Comparison of ENCODE assay signal across 17 cellular contexts in the genomic region with DNA sequence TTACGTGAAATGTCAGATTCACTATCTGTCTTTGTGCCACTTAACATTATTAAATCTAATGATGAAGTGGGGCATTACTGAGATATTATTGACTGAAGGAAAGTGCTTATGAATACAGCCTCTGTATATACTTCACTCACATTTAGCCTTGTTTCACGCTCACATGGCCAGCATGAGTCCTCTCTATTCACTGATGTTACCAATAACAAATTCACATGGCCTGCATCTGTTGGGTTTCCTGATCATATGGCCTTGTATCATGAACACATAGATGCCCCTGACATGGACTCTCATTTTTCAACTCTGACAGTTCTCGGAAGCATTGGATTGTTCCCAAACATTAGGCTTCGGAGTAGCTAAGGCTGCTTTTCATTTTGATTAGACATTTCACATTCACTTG.
DNase-seq lines count a peak whose midpoint lies in the region; ATAC-seq and TF ChIP-seq lines count a peak whose summit lies in the region.
"Had no signal": no experiment of that assay in that cellular context is flagged by ENCODE, and none has a peak within 500 bp of the region (broad histone marks: within the 10 kb centered on the region; RNA-seq: fewer than 3 reads in every experiment).

No MANE protein-coding gene starts in this region.

- no peak overlapping the region for H3K9ac ChIP-seq in subcutaneous abdominal adipose tissue (ENCODE audit: low read length in 5 of 5)
- H3K9ac ChIP-seq: BLaER1 treated with 17β-estradiol and CSF1 and Interleukin-3, amounts not matched to agents 10 nM and 100 nM had no signal

- H3K27ac Mint-ChIP-seq in activated CD8-positive, alpha-beta T cell treated with anti-CD3 and anti-CD28 coated beads for 36 hours = peak overlapping the region; percentile 34
- no peak overlapping the region for H3K27ac Mint-ChIP-seq in activated CD8-positive, alpha-beta T cell treated with anti-CD3 and anti-CD28 coated beads, Interleukin-2, amount 10 ng/mL, durations not matched to agents 7 days and 5 days
- no peak overlapping the region for H3K27ac Mint-ChIP-seq in GM23338
- H3K27ac Mint-ChIP-seq in dendritic cell treated with granulocyte-macrophage colony-stimulating factor and Interleukin-4, amounts not matched to agents 40 ng/mL and 50 ng/mL, for 4 days = peak overlapping the region; percentile 65
- H3K27ac Mint-ChIP-seq: CD4-positive, alpha-beta T cell; HFFc6 had no signal

- H3K4me3 ChIP-seq in GM23338 = no peak overlapping the region
- H3K4me3 ChIP-seq in subcutaneous abdominal adipose tissue (ENCODE audit: low read depth in 1 of 5, low read length in 5 of 5) = no peak overlapping the region
- H3K4me3 ChIP-seq: BLaER1 treated with 17β-estradiol and CSF1 and Interleukin-3, amounts not matched to agents 10 nM and 100 nM had no signal

- H3K27me3 ChIP-seq in GM23338 (ENCODE audit: insufficient read depth) (no peaks in the 10 kb centered on the region), subcutaneous abdominal adipose tissue (ENCODE audit: control insufficient read depth in 5 of 5, insufficient read depth in 4 of 5, low read length in 5 of 5) (no peaks in the 10 kb centered on the region)
- H3K27me3 ChIP-seq: BLaER1 treated with 17β-estradiol and CSF1 and Interleukin-3, amounts not matched to agents 10 nM and 100 nM had no signal

- CTCF ChIA-PET in activated CD8-positive, alpha-beta T cell treated with anti-CD3 and anti-CD28 coated beads for 36 hours (lab: Charles Lee) = no interaction called here
- CTCF ChIA-PET in activated CD8-positive, alpha-beta T cell treated with anti-CD3 and anti-CD28 coated beads, Interleukin-2, amount 10 ng/mL, durations not matched to agents 7 days and 5 days (lab: Charles Lee) = no interaction called here

- no peaks in the 10 kb centered on the region for H3K9me3 Mint-ChIP-seq in activated CD8-positive, alpha-beta T cell treated with anti-CD3 and anti-CD28 coated beads for 36 hours
- H3K9me3 Mint-ChIP-seq in activated CD8-positive, alpha-beta T cell treated with anti-CD3 and anti-CD28 coated beads, Interleukin-2, amount 10 ng/mL, durations not matched to agents 7 days and 5 days (ENCODE audit: insufficient read depth) = no peaks in the 10 kb centered on the region
- H3K9me3 Mint-ChIP-seq in GM23338 = no peaks in the 10 kb centered on the region
- no peaks in the 10 kb centered on the region for H3K9me3 Mint-ChIP-seq in dendritic cell treated with granulocyte-macrophage colony-stimulating factor and Interleukin-4, amounts not matched to agents 40 ng/mL and 50 ng/mL, for 4 days
- H3K9me3 Mint-ChIP-seq: CD4-positive, alpha-beta T cell had no signal

- H3K9me2 ChIP-seq in GM23338 (ENCODE audit: insufficient read depth) = no peaks in the 10 kb centered on the region

- no peaks in the 10 kb centered on the region for H3K27me3 Mint-ChIP-seq in activated CD8-positive, alpha-beta T cell treated with anti-CD3 and anti-CD28 coated beads for 36 hours
- no peaks in the 10 kb centered on the region for H3K27me3 Mint-ChIP-seq in activated CD8-positive, alpha-beta T cell treated with anti-CD3 and anti-CD28 coated beads, Interleukin-2, amount 10 ng/mL, durations not matched to agents 7 days and 5 days (ENCODE audit: low read depth)
- no peaks in the 10 kb centered on the region for H3K27me3 Mint-ChIP-seq in GM23338 (ENCODE audit: insufficient read depth, low read depth, poor library complexity)
- no peaks in the 10 kb centered on the region for H3K27me3 Mint-ChIP-seq in dendritic cell treated with granulocyte-macrophage colony-stimulating factor and Interleukin-4, amounts not matched to agents 40 ng/mL and 50 ng/mL, for 4 days
- H3K27me3 Mint-ChIP-seq: CD4-positive, alpha-beta T cell had no signal

- POLR2A ChIA-PET in activated CD8-positive, alpha-beta T cell treated with anti-CD3 and anti-CD28 coated beads for 36 hours (lab: Charles Lee) = no interaction called here
- POLR2A ChIA-PET in activated CD8-positive, alpha-beta T cell treated with anti-CD3 and anti-CD28 coated beads, Interleukin-2, amount 10 ng/mL, durations not matched to agents 7 days and 5 days (lab: Charles Lee) = no interaction called here

- no peak overlapping the region for H3K4me2 ChIP-seq in GM23338
- H3K4me2 ChIP-seq: BLaER1 treated with 17β-estradiol and CSF1 and Interleukin-3, amounts not matched to agents 10 nM and 100 nM had no signal

- ATAC-seq in activated CD8-positive, alpha-beta T cell treated with anti-CD3 and anti-CD28 coated beads for 36 hours = no peak
- ATAC-seq in activated CD8-positive, alpha-beta T cell treated with anti-CD3 and anti-CD28 coated beads, Interleukin-2, amount 10 ng/mL, durations not matched to agents 7 days and 5 days = no peak
- no peak for ATAC-seq in GM23338
- no peak for ATAC-seq in GM21529 (IDR thresholded peaks at IDR 0.05; ENCODE audit: unreplicated experiment)
- ATAC-seq: HepG2 had no signal

- H2AFZ ChIP-seq in GM23338 = no peak overlapping the region

- no peaks in the 10 kb centered on the region for H3K9me3 ChIP-seq in subcutaneous abdominal adipose tissue (ENCODE audit: control insufficient read depth in 5 of 5, low read length in 5 of 5)

- H3K36me3 ChIP-seq in GM23338 (ENCODE audit: insufficient read depth) = no peaks in the 10 kb centered on the region
- H3K36me3 ChIP-seq in subcutaneous abdominal adipose tissue (ENCODE audit: control insufficient read depth in 5 of 5, insufficient read depth in 5 of 5, low read length in 5 of 5) = peaks cover 5 to 25% (median 13%) of the 10 kb centered on the region in 5 donors

- peaks cover 6% of the 10 kb centered on the region for H3K36me3 Mint-ChIP-seq in activated CD8-positive, alpha-beta T cell treated with anti-CD3 and anti-CD28 coated beads for 36 hours (ENCODE audit: low read depth)
- H3K36me3 Mint-ChIP-seq in activated CD8-positive, alpha-beta T cell treated with anti-CD3 and anti-CD28 coated beads, Interleukin-2, amount 10 ng/mL, durations not matched to agents 7 days and 5 days (ENCODE audit: low read depth) = peaks cover 32% of the 10 kb centered on the region
- peaks cover 13% of the 10 kb centered on the region; the same call in 1 of the 3 replicates for H3K36me3 Mint-ChIP-seq in GM23338 (ENCODE audit: low read depth)
- H3K36me3 Mint-ChIP-seq in dendritic cell treated with granulocyte-macrophage colony-stimulating factor and Interleukin-4, amounts not matched to agents 40 ng/mL and 50 ng/mL, for 4 days (ENCODE audit: low read depth) = peaks cover 57% of the 10 kb centered on the region

- intact Hi-C loops in activated CD8-positive, alpha-beta T cell treated with anti-CD3 and anti-CD28 coated beads for 36 hours (cut with micrococcal nuclease) = no loop called here
- intact Hi-C loops in dendritic cell treated with granulocyte-macrophage colony-stimulating factor and Interleukin-4, amounts not matched to agents 40 ng/mL and 50 ng/mL, for 4 days (cut with micrococcal nuclease) = no loop called here

- H4K20me1 ChIP-seq in GM23338 (replicated peaks; ENCODE audit: insufficient read depth) = no peaks in the 10 kb centered on the region

- H3K27ac ChIP-seq in GM23338 (ENCODE audit: low read depth) = peak overlapping the region; percentile 35; the same call in 1 of the 2 replicates
- peak overlapping the region; percentile 1 for H3K27ac ChIP-seq in subcutaneous abdominal adipose tissue (ENCODE audit: low read depth, low read length)
- H3K27ac ChIP-seq: BLaER1 treated with 17β-estradiol and CSF1 and Interleukin-3, amounts not matched to agents 10 nM and 100 nM had no signal

- H3K4me1 ChIP-seq in GM23338 (ENCODE audit: insufficient read depth) (peaks cover 13% of the 10 kb centered on the region), subcutaneous abdominal adipose tissue (ENCODE audit: control insufficient read depth in 5 of 5, insufficient read depth in 5 of 5, low read length in 5 of 5) (peaks cover 5 to 17% (median 8%) of the 10 kb centered on the region in 5 donors)

- H3F3A ChIP-seq in GM23338 (replicated peaks; ENCODE audit: low read depth) = no peaks in the 10 kb centered on the region

- H3K4me1 Mint-ChIP-seq in activated CD8-positive, alpha-beta T cell treated with anti-CD3 and anti-CD28 coated beads for 36 hours (ENCODE audit: low read depth) = peaks cover 3% of the 10 kb centered on the region
- no peaks in the 10 kb centered on the region for H3K4me1 Mint-ChIP-seq in activated CD8-positive, alpha-beta T cell treated with anti-CD3 and anti-CD28 coated beads, Interleukin-2, amount 10 ng/mL, durations not matched to agents 7 days and 5 days (ENCODE audit: low read depth)
- peaks cover 12% of the 10 kb centered on the region for H3K4me1 Mint-ChIP-seq in GM23338
- peaks cover 36% of the 10 kb centered on the region for H3K4me1 Mint-ChIP-seq in dendritic cell treated with granulocyte-macrophage colony-stimulating factor and Interleukin-4, amounts not matched to agents 40 ng/mL and 50 ng/mL, for 4 days (ENCODE audit: low read depth)

- H3K4me3 Mint-ChIP-seq in activated CD8-positive, alpha-beta T cell treated with anti-CD3 and anti-CD28 coated beads for 36 hours = no peak overlapping the region
- H3K4me3 Mint-ChIP-seq in activated CD8-positive, alpha-beta T cell treated with anti-CD3 and anti-CD28 coated beads, Interleukin-2, amount 10 ng/mL, durations not matched to agents 7 days and 5 days = no peak overlapping the region
- H3K4me3 Mint-ChIP-seq in GM23338 = no peak overlapping the region
- no peak overlapping the region for H3K4me3 Mint-ChIP-seq in dendritic cell treated with granulocyte-macrophage colony-stimulating factor and Interleukin-4, amounts not matched to agents 40 ng/mL and 50 ng/mL, for 4 days
- H3K4me3 Mint-ChIP-seq: CD4-positive, alpha-beta T cell; HFFc6 had no signal

- no peak for DNase-seq in activated CD8-positive, alpha-beta T cell treated with anti-CD3 and anti-CD28 coated beads for 36 hours
- no peak for DNase-seq in activated CD8-positive, alpha-beta T cell treated with anti-CD3 and anti-CD28 coated beads, Interleukin-2, amount 10 ng/mL, durations not matched to agents 7 days and 5 days
- no peak for DNase-seq in GM23338 (ENCODE audit: low spot score)
- no peak for DNase-seq in NCI-H774 (lab: John Stamatoyannopoulos, UW)
- DNase-seq in SIG-M5 treated with dmso at 0.1 percent for 504 hours (lab: John Stamatoyannopoulos, UW; ENCODE audit: unreplicated experiment) = no peak
- DNase-seq: ACHN; CD4-positive, alpha-beta T cell; DMS153; DMS79 treated with DMSO at 0.1 percent for 48 hours; EL; HCEC 1CT; HFFc6 had no signal

- H3K79me2 ChIP-seq in GM23338 (replicated peaks; ENCODE audit: insufficient read depth) = no peaks in the 10 kb centered on the region

- TF ChIP-seq CTCF in activated CD8-positive, alpha-beta T cell treated with anti-CD3 and anti-CD28 coated beads for 36 hours (IDR thresholded peaks at IDR 0.05) = no peak
- no peak for TF ChIP-seq CTCF in GM23338 (conservative IDR thresholded peaks at IDR 0.05; ENCODE audit: low read depth in 2 of 2)

Comparison
In these comparisons a context has a peak if more than half of its experiments do, and no peak if none do; other contexts are left out.
1. H3K27ac Mint-ChIP-seq: peak in activated CD8-positive, alpha-beta T cell treated with anti-CD3 and anti-CD28 coated beads for 36 hours (single experiment) and dendritic cell treated with granulocyte-macrophage colony-stimulating factor and Interleukin-4, amounts not matched to agents 40 ng/mL and 50 ng/mL, for 4 days (single experiment); none in activated CD8-positive, alpha-beta T cell treated with anti-CD3 and anti-CD28 coated beads, Interleukin-2, amount 10 ng/mL, durations not matched to agents 7 days and 5 days (single experiment) and GM23338 (single experiment).